In the genomic region with DNA sequence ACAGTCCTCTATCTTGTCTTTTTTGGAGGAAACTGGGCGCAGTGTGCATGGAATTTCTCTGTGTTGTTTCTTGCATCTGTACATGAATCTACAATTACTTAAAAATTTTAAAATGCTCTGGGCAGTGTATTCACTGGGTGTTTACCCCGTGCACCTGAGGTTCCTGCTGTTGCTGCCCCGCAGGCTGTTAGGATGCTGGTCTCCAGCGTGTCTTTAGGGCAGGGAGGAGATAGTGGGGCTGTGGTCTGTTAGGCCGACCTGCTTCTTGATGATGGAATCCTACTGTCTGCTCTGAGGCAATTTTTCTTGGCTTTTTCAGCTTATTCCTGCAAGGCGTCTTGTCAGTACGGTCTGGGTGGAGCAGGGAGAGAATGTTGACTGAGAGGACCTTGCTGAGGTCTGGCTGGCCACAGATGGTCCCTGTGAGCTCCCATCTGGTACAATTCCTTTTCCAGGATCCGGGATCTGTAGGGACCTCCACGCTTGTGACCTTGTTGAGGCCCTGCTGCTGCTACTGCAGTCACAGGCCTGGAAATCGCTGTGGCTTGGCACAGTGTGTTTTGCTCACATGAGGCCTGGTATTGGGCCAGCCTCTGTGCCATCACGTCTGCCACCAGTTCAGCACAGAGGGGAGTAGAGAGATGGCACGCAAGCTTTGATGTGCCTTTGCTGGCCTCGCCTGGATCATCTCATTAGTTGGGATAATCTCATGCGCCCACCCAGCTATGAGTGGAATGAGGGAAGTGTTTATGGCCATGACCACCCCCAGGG, we compare ENCODE assay signal across 19 cellular contexts. TPM values are rescaled to one million over a fixed set of nuclear protein-coding genes. Genes with fewer than 3 reads are reported as not detected.
A peak's percentile ranks its signal among the peaks of the same experiment; 100 is the strongest.
DNase-seq lines count a peak whose midpoint lies in the region; ATAC-seq, FAIRE-seq and TF ChIP-seq lines count a peak whose summit lies in the region.
"Had no signal": no experiment of that assay in that cellular context is flagged by ENCODE, and none has a peak within 500 bp of the region (broad histone marks: within the 10 kb centered on the region; RNA-seq: fewer than 3 reads in every experiment).

No MANE protein-coding gene starts in this region.

- FAIRE-seq in kidney (lab: Jason Lieb, UNC) = no peak
- FAIRE-seq: colon, H1 had no signal

- no peak overlapping the region for H3K4me3 ChIP-seq in kidney (ENCODE audit: low read length in 2 of 2)
- H3K4me3 ChIP-seq in smooth muscle cell = no peak overlapping the region

- H4K20me1 ChIP-seq in smooth muscle cell (ENCODE audit: low read depth) = peaks cover 12% of the 10 kb centered on the region

- H3K4me2 ChIP-seq in smooth muscle cell = peak overlapping the region; percentile 66

- intact Hi-C loops in kidney (cut with DNase I) = no loop called here

- H3K27ac ChIP-seq in kidney (ENCODE audit: low read depth in 2 of 2, low read length in 2 of 2) = no peak overlapping the region
- peak overlapping the region; percentile 71 for H3K27ac ChIP-seq in smooth muscle cell (ENCODE audit: low read depth)
- H3K27ac ChIP-seq: epithelial cell of prostate had no signal

- H3K36me3 ChIP-seq in kidney (ENCODE audit: control insufficient read depth in 1 of 2, insufficient read depth in 2 of 2, low read length in 2 of 2) (peaks cover 15 to 30% of the 10 kb centered on the region in 2 donors), smooth muscle cell (ENCODE audit: low read depth) (peaks cover 8% of the 10 kb centered on the region)

- H3K9ac ChIP-seq in kidney (ENCODE audit: low read length in 2 of 2) = no peak overlapping the region
- H3K9ac ChIP-seq in smooth muscle cell (ENCODE audit: low read depth) = no peak overlapping the region

- H3K4me1 ChIP-seq in kidney (ENCODE audit: control insufficient read depth in 1 of 2, insufficient read depth in 1 of 2, low read depth in 1 of 2, low read length in 2 of 2) = no peaks in the 10 kb centered on the region
- H3K4me1 ChIP-seq in smooth muscle cell (ENCODE audit: low read depth) = peaks cover 6% of the 10 kb centered on the region

- no peaks in the 10 kb centered on the region for H3K9me3 ChIP-seq in kidney (ENCODE audit: control insufficient read depth in 1 of 2, low read length in 2 of 2)
- no peaks in the 10 kb centered on the region for H3K9me3 ChIP-seq in smooth muscle cell (replicated peaks; ENCODE audit: low read depth)

- peaks cover 17% of the 10 kb centered on the region for H3F3A ChIP-seq in smooth muscle cell (ENCODE audit: low read depth)

- no peaks in the 10 kb centered on the region for H3K27me3 ChIP-seq in smooth muscle cell (ENCODE audit: low read depth)

- TF ChIP-seq CTCF in kidney (IDR thresholded peaks at IDR 0.05; ENCODE audit: borderline replicate concordance, extremely low read depth, insufficient read depth) (no peak), smooth muscle cell (IDR thresholded peaks at IDR 0.05; ENCODE audit: borderline replicate concordance, insufficient read depth, poor library complexity, severe bottlenecking) (no peak)

- no peaks in the 10 kb centered on the region for H3K79me2 ChIP-seq in smooth muscle cell (ENCODE audit: low read depth)

- peak; percentile 83 for DNase-seq in NCI-H1694 (lab: John Stamatoyannopoulos, UW)
- DNase-seq in cerebellar nuclear complex (lab: John Stamatoyannopoulos, UW) = peak; percentile 77 to 95
- DNase-seq in kidney = peak; percentile 39
- no peak for DNase-seq in smooth muscle cell (lab: John Stamatoyannopoulos, UW; ENCODE audit: unreplicated experiment)
- DNase-seq in OCI-M2 (lab: John Stamatoyannopoulos, UW; ENCODE audit: unreplicated experiment) = no peak
- no peak for DNase-seq in DMS153 treated with DMSO at 0.1 percent for 48 hours (lab: John Stamatoyannopoulos, UW; ENCODE audit: unreplicated experiment)
- DNase-seq: activated CD4-positive, alpha-beta T cell treated with anti-CD3 and anti-CD28 coated beads, Interleukin-2, amount 50 U/mL, for 48 hours; activated T-cell treated with anti-CD3 and anti-CD28 coated beads, Interleukin-2, amount 50 U/mL, for 72 hours; DMS79 treated with DMSO at 0.1 percent for 48 hours; islet precursor cell; NCI-H1930; NCI-H526; stimulated activated CD4-positive, alpha-beta T cell treated with anti-CD3 and anti-CD28 coated beads, Interleukin-1b, Interleukin-23, amount 100 ng/mL, for 48 hours had no signal

- WGBS in smooth muscle cell (ENCODE audit: low lambda C conversion rate) = 41% methylated on average over 14 of the region's 14 CpGs

- ATAC-seq in HG03139 (IDR thresholded peaks at IDR 0.05; ENCODE audit: unreplicated experiment) (no peak), GM21723 (IDR thresholded peaks at IDR 0.05; ENCODE audit: unreplicated experiment) (no peak)
- ATAC-seq: activated T-cell treated with anti-CD3 and anti-CD28 coated beads, Interleukin-2, amount 50 U/mL, for 72 hours had no signal

- no peak overlapping the region for H2AFZ ChIP-seq in smooth muscle cell (ENCODE audit: low read depth)

RNA-seq across cellular contexts. Expression of gene DERL3, which starts 22.8 kb away (rescaled TPM):
- total RNA-seq in kidney = 24.7 TPM
- polyA plus RNA-seq in kidney (ENCODE audit: insufficient read depth, low read depth, low replicate concordance) = 3.1 TPM
- 0.40 and 0.63 TPM in 2 replicates for total RNA-seq in smooth muscle cell
- 2.0 and 4.2 TPM in 2 replicates for polyA plus RNA-seq in smooth muscle cell

RNA-seq across cellular contexts. Expression of gene SMARCB1, which starts 29.2 kb away (rescaled TPM):
- total RNA-seq in kidney (79.0 TPM), smooth muscle cell (65.8 and 93.4 TPM in 2 replicates)
- polyA plus RNA-seq in kidney (ENCODE audit: insufficient read depth, low read depth, low replicate concordance) (68.7 TPM), smooth muscle cell (93.8 and 124 TPM in 2 replicates)

RNA-seq across cellular contexts. Expression of gene SLC2A11, which starts 41.7 kb away (rescaled TPM):
- total RNA-seq in kidney = 28.9 TPM
- polyA plus RNA-seq in kidney (ENCODE audit: insufficient read depth, low read depth, low replicate concordance) = 23.7 TPM
- 1.5 and 9.5 TPM in 2 replicates for total RNA-seq in smooth muscle cell
- polyA plus RNA-seq in smooth muscle cell = 3.5 and 6.3 TPM in 2 replicates

RNA-seq across cellular contexts. Expression of gene MMP11, which starts 43.3 kb away (rescaled TPM):
- 4.4 TPM for total RNA-seq in kidney
- polyA plus RNA-seq in kidney (ENCODE audit: insufficient read depth, low read depth, low replicate concordance) = 2.7 TPM
- 10.9 and 17.4 TPM in 2 replicates for total RNA-seq in smooth muscle cell
- 25.1 and 30.6 TPM in 2 replicates for polyA plus RNA-seq in smooth muscle cell
- polyA plus RNA-seq: CD14-positive monocyte had no signal

RNA-seq across cellular contexts. Expression of gene CHCHD10, which starts 48.2 kb away (rescaled TPM):
- total RNA-seq in kidney (190 TPM), smooth muscle cell (4.9 and 6.0 TPM in 2 replicates)
- polyA plus RNA-seq in kidney (ENCODE audit: insufficient read depth, low read depth, low replicate concordance) (1,445 TPM), smooth muscle cell (53.1 and 57.6 TPM in 2 replicates)

Comparison
In these comparisons a context has a peak if more than half of its experiments do, and no peak if none do; other contexts are left out.
1. DNase-seq: peak in NCI-H1694 (single experiment), cerebellar nuclear complex (2 of 2) and kidney (single experiment); none in smooth muscle cell (single experiment), OCI-M2 (single experiment) and DMS153 treated with DMSO at 0.1 percent for 48 hours (single experiment).
2. RNA of gene DERL3, which starts 22.8 kb away (total RNA-seq): 24.7 TPM in kidney (single experiment); 0.40 to 0.63 TPM in smooth muscle cell; every median in the first group is over 10 times any median in the second.